26 cellular contexts compared by ENCODE assay signal in the genomic region with DNA sequence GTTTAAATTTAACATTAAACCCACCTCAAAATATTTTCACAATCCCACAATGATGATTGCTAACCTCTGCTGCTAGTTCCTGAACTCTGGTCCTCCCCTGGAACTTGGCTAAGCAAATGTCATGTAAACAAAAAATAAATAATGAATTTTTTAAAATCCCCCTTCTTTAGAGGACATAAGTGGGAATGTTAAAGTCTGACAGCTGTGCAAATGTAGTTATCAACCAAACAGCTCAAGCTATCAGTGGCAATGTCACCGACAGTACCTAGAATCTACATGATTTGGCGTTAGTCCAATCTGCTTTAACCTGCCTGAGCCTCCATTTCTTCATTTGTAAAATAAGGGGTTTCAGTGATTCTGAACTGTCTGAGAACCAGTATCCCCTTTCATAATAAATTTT.
"Had no signal": no experiment of that assay in that cellular context is flagged by ENCODE, and none has a peak within 500 bp of the region (broad histone marks: within the 10 kb centered on the region; RNA-seq: fewer than 3 reads in every experiment).

No MANE protein-coding gene starts in this region.

- DNase-seq: activated CD4-positive, alpha-beta memory T cell treated with anti-CD3 and anti-CD28 coated beads, Interleukin-2, amount 10 ng/mL, durations not matched to agents 7 days and 5 days; activated CD4-positive, alpha-beta T cell treated with anti-CD3 and anti-CD28 coated beads for 36 hours; activated CD4-positive, alpha-beta T cell treated with anti-CD3 and anti-CD28 coated beads, Interleukin-2, amount 50 U/mL, for 1 hour; activated gamma-delta T cell; activated naive CD4-positive, alpha-beta T cell treated with anti-CD3 and anti-CD28 coated beads for 36 hours; activated T-cell treated with anti-CD3 and anti-CD28 coated beads for 4 hours; activated T-cell treated with anti-CD3 and anti-CD28 coated beads, Interleukin-2, amount 50 U/mL, for 48 hours; brain microvascular endothelial cell; MG63; MV-4-11; NCI-H1417; NCI-H2029 treated with DMSO at 0.1 percent for 48 hours; NCI-H2227 treated with DMSO at 0.1 percent for 48 hours; NCI-H524 treated with DMSO at 0.1 percent for 48 hours; NCI-H774; NK-92 treated with Interleukin-12 subunit alpha and Interleukin-12 subunit beta, amount 100 ng/mL, for 24 hours; OCI-M1; Right ventricle myocardium superior; SK-N-SH; T-helper 1 cell; WERI-Rb-1 had no signal

- H3K4me3 ChIP-seq: cardiac muscle cell, MG63, SJCRH30 had no signal

- H3K27me3 ChIP-seq: brain microvascular endothelial cell, cardiac muscle cell, MG63, SJCRH30 had no signal

- H3K4me1 ChIP-seq: SJCRH30 had no signal

- H3K9me3 ChIP-seq: MG63, SJCRH30, SK-N-SH had no signal

- ATAC-seq: activated CD4-positive, alpha-beta T cell treated with anti-CD3 and anti-CD28 coated beads for 36 hours; activated T-helper 17 cell treated with anti-CD3 and anti-CD28 coated beads, Interleukin-2, amount 50 U/mL, for 72 hours; Panc1 had no signal

- H3K27ac ChIP-seq: brain microvascular endothelial cell, cardiac muscle cell, RWPE1, SJCRH30, WERI-Rb-1 had no signal
